18 cellular contexts compared by ENCODE assay signal in genomic region chr16:5022521-5022920, GRCh38. TPM values are rescaled to one million over a fixed set of nuclear protein-coding genes. Genes with fewer than 3 reads are reported as not detected.
A peak's percentile ranks its signal among the peaks of the same experiment; 100 is the strongest.
DNase-seq lines count a peak whose midpoint lies in the region; ATAC-seq and TF ChIP-seq lines count a peak whose summit lies in the region.
"Had no signal": no experiment of that assay in that cellular context is flagged by ENCODE, and none has a peak within 500 bp of the region (broad histone marks: within the 10 kb centered on the region; RNA-seq: fewer than 3 reads in every experiment).

No MANE protein-coding gene starts in this region.

- no TSS peak for BruUV-seq in PC-9 (replicated peaks; lab: Mats Ljungman, UMichigan)

- H3F3A ChIP-seq in PC-9 (ENCODE audit: insufficient read depth, low read depth), result 0 out of 2 replicates have a peak, but pooled peaks cover 5% of the 10 kb centered on the region

- no peaks in the 10 kb centered on the region for H3K9me2 ChIP-seq in PC-9 (ENCODE audit: insufficient read depth)

- CTCF ChIA-PET in PC-9 (lab: Charles Lee), result no interaction called here

- H3K4me2 ChIP-seq in PC-9, result no peak overlapping the region

- 83 to 85% methylated on average over 2 to 6 of the region's 6 CpGs for WGBS in upper lobe of left lung, 2 donors

- H3K9me3 ChIP-seq in PC-9 (ENCODE audit: insufficient read depth, low read depth) (no peaks in the 10 kb centered on the region), gastrocnemius medialis (no peaks in the 10 kb centered on the region), upper lobe of left lung (no peaks in the 10 kb centered on the region)
- H3K9me3 ChIP-seq: BE2C had no signal

- H3K27ac ChIP-seq in PC-9, result no peak overlapping the region
- peak overlapping the region; percentile 69 for H3K27ac ChIP-seq in cingulate gyrus (ENCODE audit: low read depth, low read length)
- peak overlapping the region; percentile 30 for H3K27ac ChIP-seq in layer of hippocampus (ENCODE audit: low read depth, low read length)
- peak overlapping the region in 1 of 4 donors; percentile 68 for H3K27ac ChIP-seq in gastrocnemius medialis
- H3K27ac ChIP-seq in upper lobe of left lung, result no peak overlapping the region
- H3K27ac ChIP-seq: GM23248, HL-60 had no signal

- H2AFZ ChIP-seq in PC-9, result no peak overlapping the region
- H2AFZ ChIP-seq: GM23248 had no signal

- intact Hi-C loops in PC-9 (cut with micrococcal nuclease; ENCODE audit: unreplicated experiment) (no loop called here), gastrocnemius medialis (cut with DNase I; ENCODE audit: low total_unique reads) (no loop called here)

- H3K4me3 ChIP-seq in PC-9 (no peak overlapping the region), gastrocnemius medialis (no peak overlapping the region), upper lobe of left lung (no peak overlapping the region)
- H3K4me3 ChIP-seq: GM23248 had no signal

- no peaks in the 10 kb centered on the region for H3K4me1 ChIP-seq in PC-9 (replicated peaks; ENCODE audit: insufficient read depth)
- peaks cover 10 to 22% of the 10 kb centered on the region in 2 donors for H3K4me1 ChIP-seq in gastrocnemius medialis
- H3K4me1 ChIP-seq in upper lobe of left lung, result no peaks in the 10 kb centered on the region
- H3K4me1 ChIP-seq: BE2C had no signal

- TF ChIP-seq EP300 in upper lobe of left lung (IDR thresholded peaks at IDR 0.05), result no peak

- H3K36me3 ChIP-seq in PC-9 (ENCODE audit: low read depth) (no peaks in the 10 kb centered on the region), gastrocnemius medialis (peaks cover 0 to 8% of the 10 kb centered on the region in 2 donors), upper lobe of left lung (peaks cover 0 to 19% (median 7%) of the 10 kb centered on the region in 4 donors)
- H3K36me3 ChIP-seq: BE2C had no signal

- ATAC-seq in gastrocnemius medialis (peak; percentile 85), upper lobe of left lung (ENCODE audit: low FRiP score in 2 of 2) (no peak)

- peaks cover 14% of the 10 kb centered on the region; the same call in 1 of the 2 replicates for H3K27me3 ChIP-seq in PC-9 (ENCODE audit: insufficient read depth, low read depth)
- no peaks in the 10 kb centered on the region for H3K27me3 ChIP-seq in layer of hippocampus (ENCODE audit: control insufficient read depth, insufficient read depth, low read length)
- no peaks in the 10 kb centered on the region for H3K27me3 ChIP-seq in gastrocnemius medialis
- H3K27me3 ChIP-seq in upper lobe of left lung, result no peaks in the 10 kb centered on the region

- TF ChIP-seq CTCF in PC-9 (conservative IDR thresholded peaks at IDR 0.05), result no peak
- no peak for TF ChIP-seq CTCF in gastrocnemius medialis (IDR thresholded peaks at IDR 0.05 in 4 of 5, conservative IDR thresholded peaks at IDR 0.05 in 1 of 5)
- TF ChIP-seq CTCF in upper lobe of left lung (IDR thresholded peaks at IDR 0.05), result no peak

- in situ Hi-C loops in gastrocnemius medialis (cut with MboI; ENCODE audit: low sequenced_read_pairs in 4 of 4), result no loop called here

- TF ChIP-seq POLR2A in gastrocnemius medialis (IDR thresholded peaks at IDR 0.05), result no peak
- no peak for TF ChIP-seq POLR2A in upper lobe of left lung (IDR thresholded peaks at IDR 0.05)

- H4K20me1 ChIP-seq in PC-9 (ENCODE audit: insufficient read depth), result no peaks in the 10 kb centered on the region

- DNase-seq in PC-9 (peak; percentile 24 to 61), gastrocnemius medialis (peak; percentile 55 to 59), SIG-M5 (lab: John Stamatoyannopoulos, UW) (no peak), kidney tubule cell (ENCODE audit: low spot score) (no peak), upper lobe of left lung (no peak)
- DNase-seq: ACHN; BE2C; CD4-positive, alpha-beta T cell; DMS153; DMS79; GDM1; GM23248; HCEC 1CT; IMR-90 had no signal

- POLR2A ChIA-PET in PC-9 (lab: Charles Lee; ENCODE audit: unreplicated experiment), result no interaction called here

- no peaks in the 10 kb centered on the region for H3K79me2 ChIP-seq in PC-9 (ENCODE audit: low read depth)

RNA-seq across cellular contexts. Expression of gene NAGPA, which starts 11.2 kb away (rescaled TPM):
- 20.6 and 31.2 TPM in 2 replicates for total RNA-seq in PC-9 (2021)
- 10 to 100 TPM; 15.1 to 27.5 (median 27.4) TPM for total RNA-seq in gastrocnemius medialis
- 10 to 100 TPM; 18.1 to 82.8 (median 25.8) TPM for total RNA-seq in upper lobe of left lung

RNA-seq across cellular contexts. Expression of gene C16orf89, which starts 43.2 kb away (rescaled TPM):
- total RNA-seq in PC-9 (2021), result not detected in 2 replicates
- total RNA-seq in gastrocnemius medialis, result not detected
- total RNA-seq in upper lobe of left lung, result 100 to 1,000 TPM in 5 of 6 donors, 10 to 100 TPM in 1; 45.7 to 272 (median 174) TPM
- total RNA-seq: CD4-positive, alpha-beta T cell; Daoy; GM23248 had no signal

RNA-seq across cellular contexts. Expression of gene ALG1, which starts 49.1 kb away (rescaled TPM):
- total RNA-seq in PC-9 (2021) (37.3 and 38.1 TPM in 2 replicates), gastrocnemius medialis (10 to 100 TPM in 2 of 4 donors, 1 to 10 TPM in 2; 4.8 to 17.1 (median 9.7) TPM), upper lobe of left lung (10 to 100 TPM; 10.5 to 24.0 (median 21.9) TPM)

Comparison
In these comparisons a context has a peak if more than half of its experiments do, and no peak if none do; other contexts are left out.
1. DNase-seq: peak in PC-9 (2 of 2) and gastrocnemius medialis (2 of 2); none in SIG-M5 (single experiment), kidney tubule cell (single experiment) and upper lobe of left lung (0 of 2).
2. H3K27ac ChIP-seq: peak in cingulate gyrus (single experiment) and layer of hippocampus (single experiment); none in PC-9 (single experiment) and upper lobe of left lung (0 of 4).
3. ATAC-seq: peak in gastrocnemius medialis (2 of 2); none in upper lobe of left lung (0 of 2).
4. RNA of gene C16orf89, which starts 43.2 kb away (total RNA-seq): 45.7 to 272 TPM in upper lobe of left lung; not detected in PC-9 and not detected in gastrocnemius medialis; every median in the first group is over 10 times any median in the second.